17 cellular contexts compared by ENCODE assay signal in genomic region chr16:13970708-13971422, GRCh38. TPM values are rescaled to one million over a fixed set of nuclear protein-coding genes. Genes with fewer than 3 reads are reported as not detected.
DNase-seq lines count a peak whose midpoint lies in the region; ATAC-seq, FAIRE-seq and TF ChIP-seq lines count a peak whose summit lies in the region.
"Had no signal": no experiment of that assay in that cellular context is flagged by ENCODE, and none has a peak within 500 bp of the region (broad histone marks: within the 10 kb centered on the region; RNA-seq: fewer than 3 reads in every experiment).

No MANE protein-coding gene starts in this region.

- SMC1A ChIA-PET in GM12878 (lab: Charles Lee; ENCODE audit: uncharacterized antibody, unreplicated experiment): interaction anchor here (1.0 to 1.6 kb wide), 4 partner anchors 10 to 48 kb away, joined by 3 to 6 read pairs (median 4); no protein-coding TSS in a partner anchor

- H3K27ac Mint-ChIP-seq in activated CD4-positive, alpha-beta T cell treated with anti-CD3 and anti-CD28 coated beads for 36 hours: no peak overlapping the region

- H3K4ac ChIP-seq in mesendoderm (ENCODE audit: low read depth, low read length): no peak overlapping the region

- no peak overlapping the region for H4K8ac ChIP-seq in mesendoderm (ENCODE audit: low read depth, low read length)

- no peak overlapping the region for H4K5ac ChIP-seq in mesendoderm (ENCODE audit: low read length)

- H3K79me1 ChIP-seq in mesendoderm (ENCODE audit: low read length): no peaks in the 10 kb centered on the region

- FAIRE-seq in GM12878 (lab: Jason Lieb, UNC): peak; percentile 84
- FAIRE-seq: H54 had no signal

- H3K4me1 Mint-ChIP-seq in activated CD4-positive, alpha-beta T cell treated with anti-CD3 and anti-CD28 coated beads for 36 hours: peaks cover 2% of the 10 kb centered on the region
- H3K4me1 Mint-ChIP-seq: CD14-positive monocyte; CD8-positive, alpha-beta memory T cell had no signal

- H3K27ac ChIP-seq in GM12878 (ENCODE audit: control insufficient read depth, insufficient read depth): no peak overlapping the region
- no peak overlapping the region for H3K27ac ChIP-seq in mesendoderm (ENCODE audit: low read depth, low read length)
- H3K27ac ChIP-seq: 22Rv1 had no signal

- H3K36me3 Mint-ChIP-seq in activated CD4-positive, alpha-beta T cell treated with anti-CD3 and anti-CD28 coated beads for 36 hours (ENCODE audit: low read depth): no peaks in the 10 kb centered on the region
- H3K36me3 Mint-ChIP-seq: CD14-positive monocyte; CD8-positive, alpha-beta memory T cell had no signal

- in situ Hi-C loops in GM12878 (cut with MboI): no loop called here

- peaks cover 4% of the 10 kb centered on the region; the same call in 1 of the 2 replicates for H3K4me1 ChIP-seq in GM12878 (ENCODE audit: control insufficient read depth, insufficient read depth, low read length)
- no peaks in the 10 kb centered on the region for H3K4me1 ChIP-seq in mesendoderm (ENCODE audit: control insufficient read depth, low read depth, low read length)
- H3K4me1 ChIP-seq: Caco-2 had no signal

- H3K18ac ChIP-seq in mesendoderm (ENCODE audit: low read length): no peak overlapping the region

- RAD21 ChIA-PET in GM12878 (lab: Charles Lee; ENCODE audit: unreplicated experiment): no interaction called here

- no peak for TF ChIP-seq RAD21 in GM12878 (IDR thresholded peaks at IDR 0.05; ENCODE audit: insufficient read depth, low read depth, low read length)

- H3K4me3 Mint-ChIP-seq in activated CD4-positive, alpha-beta T cell treated with anti-CD3 and anti-CD28 coated beads for 36 hours: no peak overlapping the region
- H3K4me3 Mint-ChIP-seq: CD8-positive, alpha-beta memory T cell had no signal

- H3K4me3 ChIP-seq in GM12865 (ENCODE audit: low read depth, low read length): no peak overlapping the region
- no peak overlapping the region for H3K4me3 ChIP-seq in GM12878
- no peak overlapping the region for H3K4me3 ChIP-seq in mesendoderm (ENCODE audit: low read length)

- no peak for DNase-seq in activated CD4-positive, alpha-beta T cell treated with anti-CD3 and anti-CD28 coated beads for 36 hours
- no peak for DNase-seq in activated CD4-positive, alpha-beta T cell treated with anti-CD3 and anti-CD28 coated beads for 4 hours
- peak; percentile 21 for DNase-seq in GM12865 (ENCODE audit: low read depth)
- DNase-seq in GM12878 (ENCODE audit: low read depth, low spot score): no peak
- no peak for DNase-seq in mesendoderm
- DNase-seq: Caco-2; CD8-positive, alpha-beta memory T cell; DND-41; GDM1; IMR-90 had no signal

- H4K20me1 ChIP-seq in GM12878 (ENCODE audit: control insufficient read depth, insufficient read depth): no peaks in the 10 kb centered on the region

- H3K9ac ChIP-seq in GM12878 (ENCODE audit: control insufficient read depth, insufficient read depth, low read length): no peak overlapping the region
- no peak overlapping the region for H3K9ac ChIP-seq in mesendoderm (ENCODE audit: low read length)

- H3K23ac ChIP-seq in mesendoderm (ENCODE audit: low read length): no peak overlapping the region

- no peak overlapping the region for H2BK15ac ChIP-seq in mesendoderm (replicated peaks; ENCODE audit: low read depth)

- peaks cover 17% of the 10 kb centered on the region for H3K27me3 Mint-ChIP-seq in activated CD4-positive, alpha-beta T cell treated with anti-CD3 and anti-CD28 coated beads for 36 hours

- no peak for TF ChIP-seq CTCF in GM12865 (IDR thresholded peaks at IDR 0.05; ENCODE audit: insufficient read depth, low read depth, low read length, missing control alignments)
- no peak for TF ChIP-seq CTCF in GM12878 (IDR thresholded peaks at IDR 0.05 in 2 of 3, conservative IDR thresholded peaks at IDR 0.05 in 1 of 3; ENCODE audit: control insufficient read depth in 2 of 3, extremely low read depth in 1 of 3, insufficient read depth in 1 of 3, low read depth in 3 of 3, low read length in 3 of 3)

- ATAC-seq in activated CD4-positive, alpha-beta T cell treated with anti-CD3 and anti-CD28 coated beads for 36 hours: peak; percentile 55
- ATAC-seq in HG03565 (IDR thresholded peaks at IDR 0.05; ENCODE audit: unreplicated experiment): peak; percentile 46
- peak; percentile 46 for ATAC-seq in GM12878
- no peak for ATAC-seq in esophagus mucosa
- no peak for ATAC-seq in GM18517 (IDR thresholded peaks at IDR 0.05; ENCODE audit: unreplicated experiment)
- ATAC-seq: HCT116 had no signal

- no peak overlapping the region for H2AFZ ChIP-seq in GM12878 (ENCODE audit: control insufficient read depth, low read depth, low read length)

- H2BK120ac ChIP-seq in mesendoderm (ENCODE audit: low read depth, low read length): no peak overlapping the region

- H2AK5ac ChIP-seq in mesendoderm (ENCODE audit: low read length): no peak overlapping the region

- intact Hi-C loops in activated CD4-positive, alpha-beta T cell treated with anti-CD3 and anti-CD28 coated beads for 36 hours (cut with DNase I, micrococcal nuclease): no loop called here
- intact Hi-C loops in GM12878 (cut with micrococcal nuclease; ENCODE audit: unreplicated experiment): no loop called here

- H3K56ac ChIP-seq in mesendoderm (ENCODE audit: low read length): no peak overlapping the region

- CTCF ChIA-PET in activated CD4-positive, alpha-beta T cell treated with anti-CD3 and anti-CD28 coated beads for 36 hours (lab: Charles Lee): interaction anchor here (0.5 kb wide), 1 partner anchor 407 kb away, joined by 3 read pairs; no protein-coding TSS in a partner anchor
- CTCF ChIA-PET in GM12878 (lab: Yijun Ruan, JAX): interaction anchor here (0.6 to 1.5 kb wide), 6 partner anchors 11 to 51 kb away, joined by 3 to 5 read pairs (median 4); partner anchors contain the start of gene ERCC4

- no peak overlapping the region for H2BK5ac ChIP-seq in mesendoderm (ENCODE audit: low read length)

- H3K36me3 ChIP-seq in GM12878 (ENCODE audit: control insufficient read depth in 2 of 2, insufficient read depth in 2 of 2, low read length in 1 of 2) (no peaks in the 10 kb centered on the region), mesendoderm (ENCODE audit: control insufficient read depth, insufficient read depth, low read length) (no peaks in the 10 kb centered on the region)

- POLR2A ChIA-PET in activated CD4-positive, alpha-beta T cell treated with anti-CD3 and anti-CD28 coated beads for 36 hours (lab: Charles Lee): no interaction called here
- POLR2A ChIA-PET in GM12878 (lab: Charles Lee): interaction anchor here (0.6 kb wide), 1 partner anchor 686 kb away, joined by 7 read pairs; no protein-coding TSS in a partner anchor

- TF ChIP-seq EP300 in GM12878 (IDR thresholded peaks at IDR 0.05; ENCODE audit: borderline replicate concordance in 1 of 2, control insufficient read depth in 1 of 2, low read depth in 2 of 2, low read length in 2 of 2): no peak

- no peak overlapping the region for H3K4me2 ChIP-seq in GM12878 (ENCODE audit: control insufficient read depth, insufficient read depth)
- H3K4me2 ChIP-seq in mesendoderm (ENCODE audit: low read length): no peak overlapping the region

- no peaks in the 10 kb centered on the region for H3K9me3 ChIP-seq in GM12878 (replicated peaks; ENCODE audit: control insufficient read depth, insufficient read depth, low read length)

- H3K79me2 ChIP-seq in GM12878 (ENCODE audit: control insufficient read depth, insufficient read depth, low read length): no peaks in the 10 kb centered on the region
- H3K79me2 ChIP-seq in mesendoderm (ENCODE audit: control insufficient read depth, insufficient read depth, low read length): no peaks in the 10 kb centered on the region

- no peak for TF ChIP-seq POLR2A in GM12878 (IDR thresholded peaks at IDR 0.05; ENCODE audit: low read depth, low read length)

- no TSS peak for BruUV-seq in GM12878 (replicated peaks; lab: Mats Ljungman, UMichigan)

- H3K27me3 ChIP-seq in GM12878 (replicated peaks in 1 of 2; ENCODE audit: control insufficient read depth in 2 of 2, insufficient read depth in 2 of 2, low read length in 1 of 2) (no peaks in the 10 kb centered on the region), mesendoderm (ENCODE audit: insufficient read depth, low read length, poor library complexity) (no peaks in the 10 kb centered on the region)

- no peaks in the 10 kb centered on the region for H3K9me3 Mint-ChIP-seq in activated CD4-positive, alpha-beta T cell treated with anti-CD3 and anti-CD28 coated beads for 36 hours (ENCODE audit: low read depth)

RNA-seq across cellular contexts. Expression of gene ERCC4, which starts 50.9 kb away (rescaled TPM):
- 10 to 100 TPM; 11.5 to 13.9 TPM for total RNA-seq in activated CD4-positive, alpha-beta T cell treated with anti-CD3 and anti-CD28 coated beads for 36 hours
- total RNA-seq in GM12878 (2013; cell fraction: nucleolus; rRNA removed): 9.9 and 10.9 TPM in 2 replicates
- 8.2 and 10.0 TPM in 2 replicates for total RNA-seq in GM12878 (2014; rRNA removed)
- total RNA-seq in GM12878 (2014; rRNA removed; fragmentation: Illumina TruSeq; extraction: Trizol): 9.3 and 9.6 TPM in 2 replicates
- 12.5 and 13.5 TPM in 2 replicates for total RNA-seq in GM12878 (2021)
- 1.9 TPM for polyA plus RNA-seq in GM12878 (2011; ENCODE audit: low read depth)
- 8.4 and 9.0 TPM in 2 replicates for polyA plus RNA-seq in GM12878 (2011; rRNA removed)
- 2.5 and 3.1 TPM in 2 replicates for polyA plus RNA-seq in GM12878 (2011; cell fraction: cytosol; rRNA removed)
- 2.5 and 3.9 TPM in 2 replicates for polyA plus RNA-seq in GM12878 (2011; cell fraction: nucleus; rRNA removed)
- polyA plus RNA-seq in GM12878 (2012): 2.1 and 3.8 TPM in 2 replicates
- 7.3 and 8.4 TPM in 2 replicates for polyA plus RNA-seq in GM12878 (2014; fragmentation: Illumina TruSeq; extraction: Trizol)
- 10 to 100 TPM in 1 of 2 experiments, 1 to 10 TPM in 1; 5.7 to 15.6 TPM for polyA plus RNA-seq in GM12878 (2014; fragmentation: Nextera tagmentation; extraction: Ambion mirVana)
- polyA plus RNA-seq in GM12878 (2014; rRNA removed): 3.4 and 4.7 TPM in 2 replicates
- 10 to 100 TPM; 24.0 to 24.6 TPM for polyA plus RNA-seq in GM12878 (2016; fragmentation: Nextera tagmentation; extraction: Ambion mirVana)
- 8.1 and 14.8 TPM in 2 replicates for polyA minus RNA-seq in GM12878 (2011; rRNA and poly(A)+ RNA removed)
- 10.0 and 10.1 TPM in 2 replicates for polyA minus RNA-seq in GM12878 (2011; cell fraction: cytosol; rRNA and poly(A)+ RNA removed)
- polyA minus RNA-seq in GM12878 (2011; cell fraction: nucleus; rRNA and poly(A)+ RNA removed): 3.3 and 5.6 TPM in 2 replicates
- 2.6 TPM for polyA plus RNA-seq in mesendoderm (2013, experiment 1 of 2)
- polyA plus RNA-seq in mesendoderm (2013, experiment 2 of 2): 2.5 TPM
- 5.3 TPM for total RNA-seq in esophagus mucosa

Comparison
In these comparisons a context has a peak if more than half of its experiments do, and no peak if none do; other contexts are left out.
1. ATAC-seq: peak in activated CD4-positive, alpha-beta T cell treated with anti-CD3 and anti-CD28 coated beads for 36 hours (single experiment), HG03565 (single experiment) and GM12878 (single experiment); none in esophagus mucosa (single experiment) and GM18517 (single experiment).